Comparison of ENCODE assay signal across 9 cellular contexts in the genomic region with DNA sequence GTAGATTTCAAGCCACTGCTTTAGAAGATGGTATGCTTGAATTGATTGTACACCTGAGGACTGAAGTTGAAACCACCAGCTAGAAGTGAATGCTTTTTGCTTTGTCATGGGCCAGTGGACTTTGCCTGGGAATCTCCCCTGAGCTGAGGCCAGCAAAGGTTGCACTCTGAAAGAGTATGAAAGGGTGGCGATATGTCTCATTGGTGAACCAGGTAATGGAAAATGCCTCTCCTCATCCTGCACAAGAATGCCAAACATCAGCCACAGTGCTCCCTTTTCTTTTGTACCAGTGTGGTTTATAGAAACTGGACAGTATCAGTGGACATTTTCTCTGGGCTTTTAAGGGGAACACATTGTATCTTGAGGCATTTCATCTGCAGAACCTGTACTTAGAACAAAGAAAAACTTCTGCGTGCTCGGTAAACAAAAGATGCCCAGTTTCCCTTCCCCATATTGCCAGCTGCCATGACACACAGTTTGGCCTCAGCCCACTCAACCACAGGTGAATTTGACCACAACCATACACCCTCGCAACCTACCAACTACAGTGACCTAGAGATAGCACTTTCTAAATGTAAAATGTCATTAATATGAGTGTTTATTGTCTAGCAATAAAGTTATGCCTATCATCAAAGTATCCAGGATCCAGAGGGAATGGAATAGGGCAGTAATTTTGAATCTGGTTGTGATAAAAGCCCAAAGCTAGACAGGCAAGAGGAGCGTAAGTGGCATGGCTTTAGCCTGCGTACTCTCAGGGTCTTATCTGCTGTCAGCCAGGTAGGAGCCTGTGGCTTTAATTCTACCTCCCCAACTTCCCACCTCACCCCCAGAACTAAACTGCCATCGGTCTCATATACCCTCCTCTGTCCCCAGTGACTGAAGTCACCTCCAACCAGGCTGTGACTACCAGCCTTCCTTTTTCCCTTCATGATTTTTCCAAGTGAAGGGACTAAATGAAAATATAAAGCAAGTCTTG.
DNase-seq lines count a peak whose midpoint lies in the region; ATAC-seq and TF ChIP-seq lines count a peak whose summit lies in the region.
"Had no signal": no experiment of that assay in that cellular context is flagged by ENCODE, and none has a peak within 500 bp of the region (broad histone marks: within the 10 kb centered on the region; RNA-seq: fewer than 3 reads in every experiment).

No MANE protein-coding gene starts in this region.

- ATAC-seq in GM19023 (IDR thresholded peaks at IDR 0.05; ENCODE audit: unreplicated experiment) (peak; percentile 84), HG02759 (IDR thresholded peaks at IDR 0.05; ENCODE audit: unreplicated experiment) (peak; percentile 86)

- no peaks in the 10 kb centered on the region for H3K9me3 ChIP-seq in spleen

- H3K4me3 ChIP-seq in spleen: peak overlapping the region in 1 of 8 donors; percentile 34

- no peak for TF ChIP-seq CTCF in spleen (IDR thresholded peaks at IDR 0.05 in 8 of 11, conservative IDR thresholded peaks at IDR 0.05 in 3 of 11)

- H3K27ac ChIP-seq in spleen: peak overlapping the region; percentile 27 to 88 (median 71)

- no peak for TF ChIP-seq POLR2A in spleen (IDR thresholded peaks at IDR 0.05)

- H3K4me3 Mint-ChIP-seq in IgD-negative memory B cell: peak overlapping the region; percentile 30 to 87 (median 74)
- H3K4me3 Mint-ChIP-seq in T-helper 2 cell treated with Interferon-gamma antibody and Interleukin-4, amounts not matched to agents 5 μg/mL and 100 μg/mL, for 36 hours: no peak overlapping the region

- no peaks in the 10 kb centered on the region for H3K36me3 ChIP-seq in spleen

- no peaks in the 10 kb centered on the region for H3K36me3 Mint-ChIP-seq in IgD-negative memory B cell
- H3K36me3 Mint-ChIP-seq in T-helper 2 cell treated with Interferon-gamma antibody and Interleukin-4, amounts not matched to agents 5 μg/mL and 100 μg/mL, for 36 hours (ENCODE audit: low read depth): no peaks in the 10 kb centered on the region

- no peaks in the 10 kb centered on the region for H3K27me3 ChIP-seq in spleen (replicated peaks in 1 of 7)

- H3K27me3 Mint-ChIP-seq in IgD-negative memory B cell: no peaks in the 10 kb centered on the region
- H3K27me3 Mint-ChIP-seq in T-helper 2 cell treated with Interferon-gamma antibody and Interleukin-4, amounts not matched to agents 5 μg/mL and 100 μg/mL, for 36 hours (ENCODE audit: low read depth): peaks cover 2% of the 10 kb centered on the region

- DNase-seq in spleen: no peak
- DNase-seq in NCI-H146 treated with DMSO at 0.1 percent for 48 hours (lab: John Stamatoyannopoulos, UW; ENCODE audit: unreplicated experiment): no peak
- DNase-seq in T-helper 2 cell treated with Interferon-gamma antibody and Interleukin-4, amounts not matched to agents 5 μg/mL and 100 μg/mL, for 36 hours (ENCODE audit: low spot score): no peak
- DNase-seq in hypothalamus (lab: John Stamatoyannopoulos, UW): no peak
- DNase-seq in NCI-H748 treated with DMSO at 0.1 percent for 48 hours (lab: John Stamatoyannopoulos, UW): no peak
- DNase-seq: mammary epithelial cell had no signal

- intact Hi-C loops in spleen (cut with DNase I; ENCODE audit: low total_unique reads): no loop called here

- peak overlapping the region; percentile 76 to 99 (median 94) for H3K27ac Mint-ChIP-seq in IgD-negative memory B cell
- H3K27ac Mint-ChIP-seq in T-helper 2 cell treated with Interferon-gamma antibody and Interleukin-4, amounts not matched to agents 5 μg/mL and 100 μg/mL, for 36 hours: no peak overlapping the region

- peaks cover 19 to 34% (median 31%) of the 10 kb centered on the region in 3 donors for H3K4me1 Mint-ChIP-seq in IgD-negative memory B cell
- no peaks in the 10 kb centered on the region for H3K4me1 Mint-ChIP-seq in T-helper 2 cell treated with Interferon-gamma antibody and Interleukin-4, amounts not matched to agents 5 μg/mL and 100 μg/mL, for 36 hours (ENCODE audit: low read depth)

- peaks cover 0 to 2% (median 0%) of the 10 kb centered on the region in 3 donors for H3K9me3 Mint-ChIP-seq in IgD-negative memory B cell
- H3K9me3 Mint-ChIP-seq in T-helper 2 cell treated with Interferon-gamma antibody and Interleukin-4, amounts not matched to agents 5 μg/mL and 100 μg/mL, for 36 hours: no peaks in the 10 kb centered on the region

- 61 to 73% (median 69%) methylated on average over 7 of the region's 7 CpGs for WGBS in spleen, 5 donors

- H3K4me1 ChIP-seq in spleen: peaks cover 0 to 35% (median 0%) of the 10 kb centered on the region in 6 donors
